In the genomic region with DNA sequence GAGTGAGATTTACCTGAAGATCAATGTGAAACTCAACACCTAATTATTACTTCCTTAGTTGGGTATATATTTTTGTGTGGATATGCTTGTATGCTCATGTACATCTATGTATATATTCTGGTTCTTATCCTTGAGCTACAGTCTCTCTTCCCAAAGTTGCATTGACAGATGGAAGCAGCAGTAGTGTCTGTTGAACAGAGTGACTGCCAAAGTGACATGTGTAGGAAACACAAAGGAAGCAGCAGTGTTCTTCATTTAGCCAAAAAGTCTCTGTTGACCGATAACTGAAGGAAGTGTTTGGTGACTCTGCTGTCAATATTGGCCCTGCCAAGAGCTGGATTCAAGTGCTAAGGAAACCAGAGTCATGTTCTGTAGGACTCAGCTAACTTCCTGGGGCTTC, we compare ENCODE assay signal across 28 cellular contexts.
"Had no signal": no experiment of that assay in that cellular context is flagged by ENCODE, and none has a peak within 500 bp of the region (broad histone marks: within the 10 kb centered on the region; RNA-seq: fewer than 3 reads in every experiment).

No MANE protein-coding gene starts in this region.

- ATAC-seq: mucosa of descending colon; naive thymus-derived CD8-positive, alpha-beta T cell; pancreas; right cardiac atrium; sciatic nerve; stimulated activated naive B cell treated with anti-CD40 and anti-IgM and Interleukin-4, amounts not matched to agents 10 μg/mL and 1 μg/mL and 100 μg/mL, for 72 hours; stimulated activated naive CD8-positive, alpha-beta T cell treated with anti-CD3 and anti-CD28 coated beads, Interleukin-15, Interleukin-2, amounts not matched to agents 100 U/mL and 50 U/mL, for 24 hours had no signal

- H3K4me3 ChIP-seq: left ventricle myocardium inferior, mucosa of descending colon, pancreas, prostate gland, skin epidermis, stomach, testis, thyroid gland, transverse colon, upper lobe of left lung, vagina had no signal

- H3K4me1 ChIP-seq: pancreas, prostate gland, stomach, testis, thyroid gland, transverse colon, upper lobe of left lung, vagina had no signal

- H3K4me1 Mint-ChIP-seq: memory B cell; nephron; stimulated activated naive B cell treated with anti-CD40 and anti-IgM and Interleukin-4, amounts not matched to agents 10 μg/mL and 1 μg/mL and 100 μg/mL, for 72 hours had no signal

- DNase-seq: islet precursor cell; left ventricle myocardium inferior; midbrain; mucosa of descending colon; naive thymus-derived CD8-positive, alpha-beta T cell; nucleus accumbens; pancreas; posterior cingulate gyrus; retina; right cardiac atrium; stimulated activated CD4-positive, alpha-beta T cell treated with anti-CD3 and anti-CD28 coated beads, Interleukin-12 subunit alpha, Interleukin-12 subunit beta, amount 100 ng/mL, for 4 hours; stimulated activated CD4-positive, alpha-beta T cell treated with anti-CD3 and anti-CD28 coated beads, Interleukin-15, amount 100 ng/mL, for 24 hours; stimulated activated CD4-positive, alpha-beta T cell treated with anti-CD3 and anti-CD28 coated beads, Interleukin-2, amount 100 ng/mL, for 24 hours; stimulated activated CD4-positive, alpha-beta T cell treated with anti-CD3 and anti-CD28 coated beads, Interleukin-4, amount 100 ng/mL, for 1 hour; stimulated activated naive B cell treated with anti-CD40 and anti-IgM and Interleukin-4, amounts not matched to agents 10 μg/mL and 1 μg/mL and 100 μg/mL, for 72 hours; stimulated activated naive CD8-positive, alpha-beta T cell treated with anti-CD3 and anti-CD28 coated beads, Interleukin-15, Interleukin-2, amounts not matched to agents 100 U/mL and 50 U/mL, for 24 hours; stomach; testis; thyroid gland; transverse colon; upper lobe of left lung had no signal

- H3K9me3 ChIP-seq: left ventricle myocardium inferior, mucosa of descending colon, pancreas, prostate gland, stomach, testis, thyroid gland, transverse colon, upper lobe of left lung, vagina had no signal

- H3K9me3 Mint-ChIP-seq: nephron had no signal

- H3K27ac Mint-ChIP-seq: memory B cell; nephron; stimulated activated naive B cell treated with anti-CD40 and anti-IgM and Interleukin-4, amounts not matched to agents 10 μg/mL and 1 μg/mL and 100 μg/mL, for 72 hours had no signal

- H3K27me3 ChIP-seq: pancreas, stomach, testis, thyroid gland, transverse colon, upper lobe of left lung, vagina had no signal

- H3K27ac ChIP-seq: left ventricle myocardium inferior, pancreas, prostate gland, skin epidermis, stomach, testis, thyroid gland, transverse colon, upper lobe of left lung, vagina had no signal

- H3K4me3 Mint-ChIP-seq: memory B cell; naive thymus-derived CD8-positive, alpha-beta T cell; nephron; neural crest cell; stimulated activated naive B cell treated with anti-CD40 and anti-IgM and Interleukin-4, amounts not matched to agents 10 μg/mL and 1 μg/mL and 100 μg/mL, for 72 hours had no signal

- H3K27me3 Mint-ChIP-seq: memory B cell; naive thymus-derived CD8-positive, alpha-beta T cell; stimulated activated naive B cell treated with anti-CD40 and anti-IgM and Interleukin-4, amounts not matched to agents 10 μg/mL and 1 μg/mL and 100 μg/mL, for 72 hours had no signal

- H3K36me3 ChIP-seq: pancreas, prostate gland, thyroid gland, transverse colon had no signal
